Comparison of ENCODE assay signal across 13 cellular contexts in genomic region chr3:123071146-123071545, GRCh38. TPM values are rescaled to one million over a fixed set of nuclear protein-coding genes. Genes with fewer than 3 reads are reported as not detected.
DNase-seq lines count a peak whose midpoint lies in the region; ATAC-seq, FAIRE-seq and TF ChIP-seq lines count a peak whose summit lies in the region.
"Had no signal": no experiment of that assay in that cellular context is flagged by ENCODE, and none has a peak within 500 bp of the region (broad histone marks: within the 10 kb centered on the region; RNA-seq: fewer than 3 reads in every experiment).

No MANE protein-coding gene starts in this region.

- H3K27me3 Mint-ChIP-seq in glutamatergic neuron (ENCODE audit: unreplicated experiment): peaks cover 10% of the 10 kb centered on the region

- peak in 1 of 2 donors; percentile 68 for DNase-seq in cardiac muscle cell (ENCODE audit: low read depth in 1 of 2, low spot score in 1 of 2)
- no peak for DNase-seq in left cardiac atrium
- peak; percentile 78 for DNase-seq in SK-N-DZ (ENCODE audit: low spot score)
- peak; percentile 44 for DNase-seq in glutamatergic neuron
- DNase-seq in urothelium cell line (ENCODE audit: low spot score): peak; percentile 29
- DNase-seq in NOMO-1 treated with dmso at 0.1 percent for 144 hours (lab: John Stamatoyannopoulos, UW; ENCODE audit: unreplicated experiment): no peak
- DNase-seq in stimulated activated naive CD8-positive, alpha-beta T cell treated with anti-CD3 and anti-CD28 coated beads, Interleukin-15, Interleukin-2, amounts not matched to agents 100 U/mL and 50 U/mL, for 24 hours: no peak
- DNase-seq: activated T-cell treated with anti-CD3 and anti-CD28 coated beads, Interleukin-2, amount 50 U/mL, for 4 hours; GOT3; NCI-H2029; pancreas; SW 1271 had no signal

- TF ChIP-seq CTCF in cardiac muscle cell (IDR thresholded peaks at IDR 0.05; ENCODE audit: low read depth, low read length) (peak; percentile 33), glutamatergic neuron (IDR thresholded peaks at IDR 0.05; ENCODE audit: partially characterized antibody, unreplicated experiment) (peak; percentile 36)

- peak overlapping the region; percentile 39 for H3K27ac Mint-ChIP-seq in glutamatergic neuron (ENCODE audit: unreplicated experiment)

- peaks cover 7% of the 10 kb centered on the region for H3K27me3 ChIP-seq in cardiac muscle cell
- H3K27me3 ChIP-seq: pancreas had no signal

- no peaks in the 10 kb centered on the region for H3K36me3 Mint-ChIP-seq in glutamatergic neuron (ENCODE audit: unreplicated experiment)

- no peaks in the 10 kb centered on the region for H3K9me3 ChIP-seq in cardiac muscle cell (ENCODE audit: low read depth)
- H3K9me3 ChIP-seq: pancreas had no signal

- peak overlapping the region; percentile 19 for H3K27ac ChIP-seq in cardiac muscle cell
- H3K27ac ChIP-seq: pancreas had no signal

- peak overlapping the region; percentile 55 for H3K4me3 Mint-ChIP-seq in glutamatergic neuron (ENCODE audit: unreplicated experiment)
- H3K4me3 Mint-ChIP-seq: activated T-cell treated with anti-CD3 and anti-CD28 coated beads, Interleukin-2, amount 50 U/mL, for 4 hours had no signal

- no peaks in the 10 kb centered on the region for H3K36me3 ChIP-seq in cardiac muscle cell
- H3K36me3 ChIP-seq: pancreas had no signal

- peaks cover 27% of the 10 kb centered on the region for H3K4me1 ChIP-seq in cardiac muscle cell (ENCODE audit: low read depth)

- ATAC-seq in left cardiac atrium: no peak
- no peak for ATAC-seq in HG03460 (IDR thresholded peaks at IDR 0.05; ENCODE audit: unreplicated experiment)
- ATAC-seq in stimulated activated naive CD8-positive, alpha-beta T cell treated with anti-CD3 and anti-CD28 coated beads, Interleukin-15, Interleukin-2, amounts not matched to agents 100 U/mL and 50 U/mL, for 24 hours: no peak
- ATAC-seq: activated T-cell treated with anti-CD3 and anti-CD28 coated beads, Interleukin-2, amount 50 U/mL, for 4 hours; pancreas had no signal

- H3K4me3 ChIP-seq in cardiac muscle cell: no peak overlapping the region
- H3K4me3 ChIP-seq: pancreas had no signal

- intact Hi-C loops in left cardiac atrium (cut with DNase I): no loop called here

- no peak for FAIRE-seq in urothelium cell line (lab: Jason Lieb, UNC)
- FAIRE-seq: pancreas had no signal

- peaks cover 8% of the 10 kb centered on the region for H3K9me3 Mint-ChIP-seq in glutamatergic neuron (ENCODE audit: unreplicated experiment)
- H3K9me3 Mint-ChIP-seq: activated T-cell treated with anti-CD3 and anti-CD28 coated beads, Interleukin-2, amount 50 U/mL, for 4 hours had no signal

- H3K4me1 Mint-ChIP-seq in glutamatergic neuron (ENCODE audit: low read depth, unreplicated experiment): peaks cover 50% of the 10 kb centered on the region

RNA-seq across cellular contexts. Expression of gene PDIA5, which starts 4.3 kb away (rescaled TPM):
- 11.7 and 14.5 TPM in 2 replicates for total RNA-seq in cardiac muscle cell
- polyA plus RNA-seq in cardiac muscle cell: 19.5 and 19.9 TPM in 2 replicates
- 10 to 100 TPM in 1 of 2 donors, 1 to 10 TPM in 1; 9.0 to 15.5 TPM for total RNA-seq in left cardiac atrium
- 13.4 and 14.5 TPM in 2 replicates for polyA plus RNA-seq in SK-N-DZ (2014; cell fraction: cytosol; rRNA removed)
- 19.1 and 34.2 TPM in 2 replicates for polyA plus RNA-seq in SK-N-DZ (2014; cell fraction: nucleus; rRNA removed)
- total RNA-seq in glutamatergic neuron (ENCODE audit: unreplicated experiment): 49.4 TPM

RNA-seq across cellular contexts. Expression of gene SEMA5B, which starts 43.6 kb away (rescaled TPM):
- total RNA-seq in cardiac muscle cell (2.3 and 3.5 TPM in 2 replicates), left cardiac atrium (1 to 10 TPM; 1.7 to 2.4 TPM), glutamatergic neuron (ENCODE audit: unreplicated experiment) (61.1 TPM)
- 3.0 and 4.4 TPM in 2 replicates for polyA plus RNA-seq in cardiac muscle cell
- 16.9 and 19.9 TPM in 2 replicates for polyA plus RNA-seq in SK-N-DZ (2014; cell fraction: cytosol; rRNA removed)
- polyA plus RNA-seq in SK-N-DZ (2014; cell fraction: nucleus; rRNA removed): 52.4 and 55.5 TPM in 2 replicates
- total RNA-seq: activated T-cell treated with anti-CD3 and anti-CD28 coated beads, Interleukin-2, amount 50 U/mL, for 4 hours had no signal

Comparison
In these comparisons a context has a peak if more than half of its experiments do, and no peak if none do; other contexts are left out.
1. DNase-seq: peak in SK-N-DZ (single experiment), glutamatergic neuron (single experiment) and urothelium cell line (single experiment); none in left cardiac atrium (single experiment), NOMO-1 treated with dmso at 0.1 percent for 144 hours (single experiment) and stimulated activated naive CD8-positive, alpha-beta T cell treated with anti-CD3 and anti-CD28 coated beads, Interleukin-15, Interleukin-2, amounts not matched to agents 100 U/mL and 50 U/mL, for 24 hours (single experiment).
2. RNA of gene SEMA5B, which starts 43.6 kb away (total RNA-seq): 61.1 TPM in glutamatergic neuron (single experiment); 1.7 to 2.4 TPM in left cardiac atrium and 2.3 to 3.5 TPM in cardiac muscle cell; every median in the first group is over 10 times any median in the second.